In genomic region chr12:210277-211141, GRCh38 we compare ENCODE assay signal across 19 cellular contexts. TPM values are rescaled to one million over a fixed set of nuclear protein-coding genes. Genes with fewer than 3 reads are reported as not detected.
A peak's percentile ranks its signal among the peaks of the same experiment; 100 is the strongest.
DNase-seq lines count a peak whose midpoint lies in the region; ATAC-seq and TF ChIP-seq lines count a peak whose summit lies in the region.
"Had no signal": no experiment of that assay in that cellular context is flagged by ENCODE, and none has a peak within 500 bp of the region (broad histone marks: within the 10 kb centered on the region; RNA-seq: fewer than 3 reads in every experiment).

No MANE protein-coding gene starts in this region.

- no peak overlapping the region for H3K4me3 Mint-ChIP-seq in glutamatergic neuron (ENCODE audit: unreplicated experiment)
- peak overlapping the region in 1 of 3 experiments; percentile 46 for H3K4me3 Mint-ChIP-seq in nephron
- no peak overlapping the region for H3K4me3 Mint-ChIP-seq in type B pancreatic cell
- H3K4me3 Mint-ChIP-seq: CD8-positive, alpha-beta T cell; GM23338 had no signal

- H3K9me3 Mint-ChIP-seq in glutamatergic neuron (ENCODE audit: unreplicated experiment) (peaks cover 9% of the 10 kb centered on the region), nephron (no peaks in the 10 kb centered on the region), type B pancreatic cell (no peaks in the 10 kb centered on the region)
- H3K9me3 Mint-ChIP-seq: CD8-positive, alpha-beta T cell had no signal

- H3K36me3 Mint-ChIP-seq in glutamatergic neuron (ENCODE audit: unreplicated experiment) = peaks cover 5% of the 10 kb centered on the region
- H3K36me3 Mint-ChIP-seq in nephron (ENCODE audit: low read depth) = no peaks in the 10 kb centered on the region
- no peaks in the 10 kb centered on the region for H3K36me3 Mint-ChIP-seq in type B pancreatic cell
- H3K36me3 Mint-ChIP-seq: CD8-positive, alpha-beta T cell had no signal

- DNase-seq in NCI-H146 (lab: John Stamatoyannopoulos, UW) = peak; percentile 70
- no peak for DNase-seq in glutamatergic neuron
- DNase-seq in type B pancreatic cell (ENCODE audit: extremely low spot score, unreplicated experiment) = no peak
- DNase-seq in activated T-cell treated with anti-CD3 and anti-CD28 coated beads, Interleukin-2, amount 50 U/mL, for 48 hours = no peak
- DNase-seq in SHP77 (lab: John Stamatoyannopoulos, UW) = no peak
- DNase-seq: ACHN; CD8-positive, alpha-beta T cell; DND-41; GDM1; Karpas-422; MM.1S; NCI-H1105; NCI-H1930; NCI-H510A had no signal

- no peak for ATAC-seq in HG03280 (IDR thresholded peaks at IDR 0.05; ENCODE audit: unreplicated experiment)
- ATAC-seq: CD8-positive, alpha-beta T cell; GM23338; Panc1; Right ventricle myocardium inferior had no signal

- H3K27ac Mint-ChIP-seq in glutamatergic neuron (ENCODE audit: unreplicated experiment) (peak overlapping the region; percentile 12), nephron (peak overlapping the region; percentile 73 to 91 (median 82)), type B pancreatic cell (peak overlapping the region; percentile 80)
- H3K27ac Mint-ChIP-seq: CD8-positive, alpha-beta T cell; GM23338 had no signal

- peaks cover 15% of the 10 kb centered on the region for H3K4me1 Mint-ChIP-seq in glutamatergic neuron (ENCODE audit: low read depth, unreplicated experiment)
- peaks cover 38% of the 10 kb centered on the region for H3K4me1 Mint-ChIP-seq in nephron
- H3K4me1 Mint-ChIP-seq in type B pancreatic cell (ENCODE audit: unreplicated experiment) = peaks cover 21% of the 10 kb centered on the region

- no peak for TF ChIP-seq CTCF in glutamatergic neuron (IDR thresholded peaks at IDR 0.05; ENCODE audit: partially characterized antibody, unreplicated experiment)
- no peak for TF ChIP-seq CTCF in nephron (IDR thresholded peaks at IDR 0.05; ENCODE audit: unreplicated experiment in 3 of 3)
- TF ChIP-seq CTCF in type B pancreatic cell (conservative IDR thresholded peaks at IDR 0.05) = no peak

- H3K27me3 Mint-ChIP-seq in glutamatergic neuron (ENCODE audit: unreplicated experiment) (peaks cover 8% of the 10 kb centered on the region), nephron (ENCODE audit: low read depth) (peaks cover 36% of the 10 kb centered on the region), type B pancreatic cell (peaks cover 71% of the 10 kb centered on the region)

RNA-seq across cellular contexts. Expression of gene SLC6A12, which starts 3.4 kb away (rescaled TPM):
- total RNA-seq in glutamatergic neuron (ENCODE audit: unreplicated experiment) (0.64 TPM), type B pancreatic cell (ENCODE audit: low replicate concordance) (2.1 and 3.0 TPM in 2 replicates)
- total RNA-seq: CD8-positive, alpha-beta T cell had no signal

RNA-seq across cellular contexts. Expression of gene SLC6A13, which starts 52.1 kb away (rescaled TPM):
- 0.91 TPM for total RNA-seq in glutamatergic neuron (ENCODE audit: unreplicated experiment)
- 5.5 and 7.0 TPM in 2 replicates for total RNA-seq in type B pancreatic cell (ENCODE audit: low replicate concordance)
- total RNA-seq: CD8-positive, alpha-beta T cell; GM23338 had no signal

Comparison
In these comparisons a context has a peak if more than half of its experiments do, and no peak if none do; other contexts are left out.
1. H3K27ac Mint-ChIP-seq: peak in every context shown above with its lines; median percentile 82 in nephron; 80 in type B pancreatic cell; 12 in glutamatergic neuron.